Comparison of ENCODE assay signal across 34 cellular contexts in the genomic region with DNA sequence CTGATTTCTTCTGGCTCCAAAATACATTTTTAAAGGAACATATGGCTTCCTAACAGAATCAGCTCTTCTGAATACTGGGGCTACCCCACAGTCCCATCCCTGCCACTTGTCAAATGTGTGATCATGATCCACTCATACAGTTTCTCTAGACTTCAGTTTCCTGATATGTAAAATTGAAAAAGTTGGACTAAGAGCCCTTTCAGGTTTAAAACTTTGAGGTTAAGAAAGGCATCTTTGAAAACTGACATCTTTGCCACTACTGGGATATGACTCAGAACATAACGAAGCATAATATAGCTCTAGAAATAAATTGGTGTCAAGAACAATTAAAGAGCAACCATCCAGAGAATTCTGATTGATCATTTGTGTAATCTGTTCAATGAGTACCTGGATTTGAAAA.
"Had no signal": no experiment of that assay in that cellular context is flagged by ENCODE, and none has a peak within 500 bp of the region (broad histone marks: within the 10 kb centered on the region; RNA-seq: fewer than 3 reads in every experiment).

No MANE protein-coding gene starts in this region.

- H3K4me3 Mint-ChIP-seq: activated B cell treated with CpG ODN at 0.5 μM for 24 hours; activated CD8-positive, alpha-beta memory T cell treated with anti-CD3 and anti-CD28 coated beads, Interleukin-2, amount 10 ng/mL, durations not matched to agents 7 days and 5 days; activated CD8-positive, alpha-beta T cell treated with anti-CD3 and anti-CD28 coated beads, Interleukin-2, amount 10 ng/mL, durations not matched to agents 7 days and 5 days; activated naive CD4-positive, alpha-beta T cell treated with anti-CD3 and anti-CD28 coated beads, Interleukin-2, amount 10 ng/mL, durations not matched to agents 7 days and 5 days; activated naive CD8-positive, alpha-beta T cell treated with anti-CD3 and anti-CD28 coated beads, Interleukin-2, amount 10 ng/mL, durations not matched to agents 7 days and 5 days; activated T-helper 1 cell treated with anti-CD3 and anti-CD28 coated beads, Interleukin-12 subunit alpha, Interleukin-12 subunit beta, Interleukin-2, Interleukin-4 antibody, amounts not matched to agents 30 ng/mL and 10 ng/mL and 1 ng/mL, durations not matched to agents 14 hours and 24 hours and 36 hours; central memory CD8-positive, alpha-beta T cell; dendritic cell treated with granulocyte-macrophage colony-stimulating factor and Interleukin-4, amounts not matched to agents 40 ng/mL and 50 ng/mL, for 4 days; effector memory CD8-positive, alpha-beta T cell; T-cell; T-helper 17 cell; T-helper 2 cell treated with Interferon-gamma antibody and Interleukin-4, amounts not matched to agents 5 μg/mL and 100 μg/mL, for 36 hours had no signal

- H3K36me3 Mint-ChIP-seq: activated CD8-positive, alpha-beta memory T cell treated with anti-CD3 and anti-CD28 coated beads, Interleukin-2, amount 10 ng/mL, durations not matched to agents 7 days and 5 days; activated naive CD4-positive, alpha-beta T cell treated with anti-CD3 and anti-CD28 coated beads, Interleukin-2, amount 10 ng/mL, durations not matched to agents 7 days and 5 days; activated naive CD4-positive, alpha-beta T cell treated with anti-CD3 and anti-CD28 coated beads, Interleukin-2, amount 50 U/mL, for 72 hours; activated naive CD8-positive, alpha-beta T cell treated with anti-CD3 and anti-CD28 coated beads, Interleukin-2, amount 10 ng/mL, durations not matched to agents 7 days and 5 days; T-cell had no signal

- H3K4me3 ChIP-seq: ascending aorta, coronary artery, dorsolateral prefrontal cortex, esophagus muscularis mucosa, gastrocnemius medialis, heart left ventricle had no signal

- H3K9me3 ChIP-seq: ascending aorta, esophagus muscularis mucosa, gastrocnemius medialis, heart left ventricle had no signal

- H3K27me3 ChIP-seq: ascending aorta, brain microvascular endothelial cell, dorsolateral prefrontal cortex, esophagus muscularis mucosa, foreskin keratinocyte, gastrocnemius medialis, heart left ventricle had no signal

- H3K27me3 Mint-ChIP-seq: activated B cell treated with CpG ODN at 0.5 μM for 24 hours; activated naive CD4-positive, alpha-beta T cell treated with anti-CD3 and anti-CD28 coated beads, Interleukin-2, amount 10 ng/mL, durations not matched to agents 7 days and 5 days; central memory CD8-positive, alpha-beta T cell; dendritic cell treated with granulocyte-macrophage colony-stimulating factor and Interleukin-4, amounts not matched to agents 40 ng/mL and 50 ng/mL, for 4 days; effector memory CD8-positive, alpha-beta T cell; T-cell had no signal

- H3K27ac Mint-ChIP-seq: activated B cell treated with CpG ODN at 0.5 μM for 24 hours; activated CD8-positive, alpha-beta memory T cell treated with anti-CD3 and anti-CD28 coated beads, Interleukin-2, amount 10 ng/mL, durations not matched to agents 7 days and 5 days; activated CD8-positive, alpha-beta T cell treated with anti-CD3 and anti-CD28 coated beads, Interleukin-2, amount 10 ng/mL, durations not matched to agents 7 days and 5 days; activated naive CD4-positive, alpha-beta T cell treated with anti-CD3 and anti-CD28 coated beads, Interleukin-2, amount 10 ng/mL, durations not matched to agents 7 days and 5 days; activated naive CD4-positive, alpha-beta T cell treated with anti-CD3 and anti-CD28 coated beads, Interleukin-2, amount 50 U/mL, for 72 hours; activated naive CD8-positive, alpha-beta T cell treated with anti-CD3 and anti-CD28 coated beads, Interleukin-2, amount 10 ng/mL, durations not matched to agents 7 days and 5 days; activated T-helper 1 cell treated with anti-CD3 and anti-CD28 coated beads, Interleukin-12 subunit alpha, Interleukin-12 subunit beta, Interleukin-2, Interleukin-4 antibody, amounts not matched to agents 30 ng/mL and 10 ng/mL and 1 ng/mL, durations not matched to agents 14 hours and 24 hours and 36 hours; dendritic cell treated with granulocyte-macrophage colony-stimulating factor and Interleukin-4, amounts not matched to agents 40 ng/mL and 50 ng/mL, for 4 days; effector memory CD8-positive, alpha-beta T cell; T-cell; T-helper 17 cell; T-helper 2 cell treated with Interferon-gamma antibody and Interleukin-4, amounts not matched to agents 5 μg/mL and 100 μg/mL, for 36 hours had no signal

- DNase-seq: activated B cell treated with CpG ODN at 0.5 μM for 24 hours; activated CD4-positive, alpha-beta T cell treated with anti-CD3 and anti-CD28 coated beads for 48 hours; activated CD4-positive, alpha-beta T cell treated with anti-CD3 and anti-CD28 coated beads, Interleukin-2, amount 50 U/mL, for 1 hour; activated CD4-positive, alpha-beta T cell treated with anti-CD3 and anti-CD28 coated beads, Interleukin-2, amount 50 U/mL, for 48 hours; activated CD8-positive, alpha-beta memory T cell treated with anti-CD3 and anti-CD28 coated beads, Interleukin-2, amount 10 ng/mL, durations not matched to agents 7 days and 5 days; activated CD8-positive, alpha-beta memory T cell treated with anti-CD3 and anti-CD28 coated beads, Interleukin-2, amount 50 U/mL, for 4 hours; activated CD8-positive, alpha-beta T cell treated with anti-CD3 and anti-CD28 coated beads, Interleukin-2, amount 10 ng/mL, durations not matched to agents 7 days and 5 days; activated gamma-delta T cell; activated naive CD4-positive, alpha-beta T cell; activated naive CD4-positive, alpha-beta T cell treated with anti-CD3 and anti-CD28 coated beads, Interleukin-2, amount 10 ng/mL, durations not matched to agents 7 days and 5 days; activated naive CD8-positive, alpha-beta T cell treated with anti-CD3 and anti-CD28 coated beads, Interleukin-2, amount 10 ng/mL, durations not matched to agents 7 days and 5 days; activated T-cell treated with anti-CD3 and anti-CD28 coated beads, Interleukin-2, amount 50 U/mL, for 1 hour; activated T-cell treated with anti-CD3 and anti-CD28 coated beads, Interleukin-2, amount 50 U/mL, for 48 hours; brain microvascular endothelial cell; dorsolateral prefrontal cortex; effector memory CD8-positive, alpha-beta T cell; erythroblast; foreskin keratinocyte; gastrocnemius medialis; glutamatergic neuron; heart left ventricle; T-cell; T-helper 17 cell; T1000; WERI-Rb-1 had no signal

- H3K9me3 Mint-ChIP-seq: activated B cell treated with CpG ODN at 0.5 μM for 24 hours; activated naive CD4-positive, alpha-beta T cell treated with anti-CD3 and anti-CD28 coated beads, Interleukin-2, amount 10 ng/mL, durations not matched to agents 7 days and 5 days; activated naive CD4-positive, alpha-beta T cell treated with anti-CD3 and anti-CD28 coated beads, Interleukin-2, amount 50 U/mL, for 72 hours; activated naive CD8-positive, alpha-beta T cell treated with anti-CD3 and anti-CD28 coated beads, Interleukin-2, amount 10 ng/mL, durations not matched to agents 7 days and 5 days; activated T-helper 1 cell treated with anti-CD3 and anti-CD28 coated beads, Interleukin-12 subunit alpha, Interleukin-12 subunit beta, Interleukin-2, Interleukin-4 antibody, amounts not matched to agents 30 ng/mL and 10 ng/mL and 1 ng/mL, durations not matched to agents 14 hours and 24 hours and 36 hours; central memory CD8-positive, alpha-beta T cell; effector memory CD8-positive, alpha-beta T cell; T-cell; T-helper 2 cell treated with Interferon-gamma antibody and Interleukin-4, amounts not matched to agents 5 μg/mL and 100 μg/mL, for 36 hours had no signal

- H3K4me1 Mint-ChIP-seq: activated B cell treated with CpG ODN at 0.5 μM for 24 hours; activated CD8-positive, alpha-beta memory T cell treated with anti-CD3 and anti-CD28 coated beads, Interleukin-2, amount 10 ng/mL, durations not matched to agents 7 days and 5 days; activated naive CD4-positive, alpha-beta T cell treated with anti-CD3 and anti-CD28 coated beads, Interleukin-2, amount 10 ng/mL, durations not matched to agents 7 days and 5 days; activated naive CD8-positive, alpha-beta T cell treated with anti-CD3 and anti-CD28 coated beads, Interleukin-2, amount 10 ng/mL, durations not matched to agents 7 days and 5 days; central memory CD8-positive, alpha-beta T cell; T-cell; T-helper 17 cell had no signal

- H3K36me3 ChIP-seq: ascending aorta, brain microvascular endothelial cell, esophagus muscularis mucosa, gastrocnemius medialis, heart left ventricle, WERI-Rb-1 had no signal

- H3K4me1 ChIP-seq: ascending aorta, esophagus muscularis mucosa, foreskin keratinocyte, gastrocnemius medialis had no signal

- ATAC-seq: activated CD4-positive, CD25-positive, alpha-beta regulatory T cell treated with anti-CD3 and anti-CD28 coated beads, Interleukin-2, amount 50 U/mL, for 24 hours; activated CD8-positive, alpha-beta memory T cell treated with anti-CD3 and anti-CD28 coated beads, Interleukin-2, amount 10 ng/mL, durations not matched to agents 7 days and 5 days; activated CD8-positive, alpha-beta T cell treated with anti-CD3 and anti-CD28 coated beads, Interleukin-2, amount 10 ng/mL, durations not matched to agents 7 days and 5 days; effector memory CD8-positive, alpha-beta T cell; foreskin keratinocyte; gastrocnemius medialis; heart left ventricle; T-cell; T-helper 17 cell had no signal

- H3K27ac ChIP-seq: ascending aorta, brain microvascular endothelial cell, coronary artery, dorsolateral prefrontal cortex, esophagus muscularis mucosa, foreskin keratinocyte, gastrocnemius medialis, heart left ventricle, WERI-Rb-1 had no signal
